25 cellular contexts compared by ENCODE assay signal in the genomic region with DNA sequence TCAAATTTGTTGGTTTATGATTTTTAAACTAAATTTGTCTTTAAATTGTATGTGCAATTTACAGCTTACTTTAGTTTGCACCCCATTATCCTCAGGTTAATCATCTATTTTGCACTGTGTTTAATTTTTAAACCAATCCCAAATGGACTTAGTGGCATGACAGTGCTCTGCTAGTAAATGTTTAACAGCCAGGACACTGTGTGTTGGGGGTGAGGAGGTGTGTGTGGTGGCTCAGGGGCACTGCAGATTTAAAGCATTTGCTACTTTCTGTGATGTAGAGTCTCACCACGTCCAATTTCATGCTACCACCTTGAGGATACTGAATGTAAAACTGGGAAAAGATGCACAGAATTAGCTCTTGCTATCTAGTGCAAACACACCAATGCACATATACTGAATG.
DNase-seq lines count a peak whose midpoint lies in the region; ATAC-seq and TF ChIP-seq lines count a peak whose summit lies in the region.
"Had no signal": no experiment of that assay in that cellular context is flagged by ENCODE, and none has a peak within 500 bp of the region (broad histone marks: within the 10 kb centered on the region; RNA-seq: fewer than 3 reads in every experiment).

No MANE protein-coding gene starts in this region.

- H3K27me3 ChIP-seq in Caco-2 (replicated peaks; ENCODE audit: control insufficient read depth, insufficient read depth, low read length) (no peaks in the 10 kb centered on the region), H7 (ENCODE audit: control insufficient read depth, insufficient read depth, low read length) (no peaks in the 10 kb centered on the region)
- H3K27me3 ChIP-seq: stomach, thyroid gland, vagina had no signal

- peak; percentile 39 for ATAC-seq in HG02759 (IDR thresholded peaks at IDR 0.05; ENCODE audit: unreplicated experiment)
- ATAC-seq in HG03280 (IDR thresholded peaks at IDR 0.05; ENCODE audit: unreplicated experiment) = no peak
- ATAC-seq in activated CD4-positive, alpha-beta T cell treated with anti-CD3 and anti-CD28 coated beads for 36 hours = no peak

- H3K27ac Mint-ChIP-seq in Caco-2 (ENCODE audit: unreplicated experiment) = no peak overlapping the region
- no peak overlapping the region for H3K27ac Mint-ChIP-seq in activated CD4-positive, alpha-beta T cell treated with anti-CD3 and anti-CD28 coated beads for 36 hours
- H3K27ac Mint-ChIP-seq: activated naive CD8-positive, alpha-beta T cell treated with anti-CD3 and anti-CD28 coated beads for 36 hours; CD14-positive monocyte; T-helper 2 cell treated with Interferon-gamma antibody and Interleukin-4, amounts not matched to agents 5 μg/mL and 100 μg/mL, for 36 hours had no signal

- intact Hi-C loops in Caco-2 (cut with micrococcal nuclease; ENCODE audit: unreplicated experiment) = no loop called here
- intact Hi-C loops in activated CD4-positive, alpha-beta T cell treated with anti-CD3 and anti-CD28 coated beads for 36 hours (cut with DNase I, micrococcal nuclease) = no loop called here

- H3K9me3 ChIP-seq in Caco-2 = no peaks in the 10 kb centered on the region
- H3K9me3 ChIP-seq: stomach, thyroid gland, vagina had no signal

- no peak for TF ChIP-seq CTCF in Caco-2 (IDR thresholded peaks at IDR 0.05; ENCODE audit: insufficient read depth in 1 of 2, low read depth in 1 of 2, low read length in 1 of 2, severe bottlenecking in 1 of 2, unreplicated experiment in 1 of 2)

- no peaks in the 10 kb centered on the region for H3K9me3 Mint-ChIP-seq in Caco-2 (ENCODE audit: unreplicated experiment)
- peaks cover 2% of the 10 kb centered on the region for H3K9me3 Mint-ChIP-seq in activated CD4-positive, alpha-beta T cell treated with anti-CD3 and anti-CD28 coated beads for 36 hours (ENCODE audit: low read depth)
- H3K9me3 Mint-ChIP-seq: activated naive CD8-positive, alpha-beta T cell treated with anti-CD3 and anti-CD28 coated beads for 36 hours had no signal

- DNase-seq in Caco-2 (peak; percentile 51 to 64), glomerular visceral epithelial cell (ENCODE audit: extremely low spot score) (peak; percentile 72), mucosa of gallbladder (ENCODE audit: low spot score) (peak; percentile 32), H7 (no peak), 8988T (no peak)
- no peak for DNase-seq in activated CD4-positive, alpha-beta T cell treated with anti-CD3 and anti-CD28 coated beads for 36 hours
- DNase-seq: activated effector memory CD4-positive, alpha-beta T cell treated with anti-CD3 and anti-CD28 coated beads, Interleukin-2, amount 50 U/mL, for 16 hours; activated naive CD8-positive, alpha-beta T cell treated with anti-CD3 and anti-CD28 coated beads for 36 hours; aorta; effector CD4-positive, alpha-beta T cell; glutamatergic neuron; GOT3; mesenchymal stem cell; NCI-H1694; NCI-H524 treated with DMSO at 0.1 percent for 48 hours; stimulated activated CD4-positive, alpha-beta T cell treated with anti-CD3 and anti-CD28 coated beads, Interleukin-2, amount 100 ng/mL, for 24 hours; stomach; thyroid gland had no signal

- H3K4me3 ChIP-seq in Caco-2 (ENCODE audit: low read depth, low read length) (no peak overlapping the region), H7 (ENCODE audit: insufficient read depth, low read depth, low read length) (no peak overlapping the region)
- H3K4me3 ChIP-seq: SK-N-MC, smooth muscle cell, stomach, thyroid gland, vagina had no signal

- CTCF ChIA-PET in Caco-2 (lab: Charles Lee) = interaction anchor here (0.6 kb wide), 1 partner anchor 958 kb away, joined by 4 read pairs; no protein-coding TSS in a partner anchor
- CTCF ChIA-PET in activated CD4-positive, alpha-beta T cell treated with anti-CD3 and anti-CD28 coated beads for 36 hours (lab: Charles Lee) = no interaction called here

- POLR2A ChIA-PET in Caco-2 (lab: Charles Lee) = no interaction called here
- POLR2A ChIA-PET in activated CD4-positive, alpha-beta T cell treated with anti-CD3 and anti-CD28 coated beads for 36 hours (lab: Charles Lee) = no interaction called here

- no TSS peak for BruUV-seq in Caco-2 (replicated peaks; lab: Mats Ljungman, UMichigan)

- H3K27me3 Mint-ChIP-seq in Caco-2 (ENCODE audit: insufficient read depth, unreplicated experiment) = no peaks in the 10 kb centered on the region
- H3K27me3 Mint-ChIP-seq in activated CD4-positive, alpha-beta T cell treated with anti-CD3 and anti-CD28 coated beads for 36 hours = no peaks in the 10 kb centered on the region
- H3K27me3 Mint-ChIP-seq: activated naive CD8-positive, alpha-beta T cell treated with anti-CD3 and anti-CD28 coated beads for 36 hours had no signal

- H3K4me1 Mint-ChIP-seq in Caco-2 (ENCODE audit: low read depth, unreplicated experiment) = peaks cover 5% of the 10 kb centered on the region
- no peaks in the 10 kb centered on the region for H3K4me1 Mint-ChIP-seq in activated CD4-positive, alpha-beta T cell treated with anti-CD3 and anti-CD28 coated beads for 36 hours
- H3K4me1 Mint-ChIP-seq: activated naive CD8-positive, alpha-beta T cell treated with anti-CD3 and anti-CD28 coated beads for 36 hours; CD14-positive monocyte had no signal

- no peaks in the 10 kb centered on the region for H3K36me3 Mint-ChIP-seq in Caco-2 (ENCODE audit: insufficient read depth, unreplicated experiment)
- no peaks in the 10 kb centered on the region for H3K36me3 Mint-ChIP-seq in activated CD4-positive, alpha-beta T cell treated with anti-CD3 and anti-CD28 coated beads for 36 hours (ENCODE audit: low read depth)
- H3K36me3 Mint-ChIP-seq: activated naive CD8-positive, alpha-beta T cell treated with anti-CD3 and anti-CD28 coated beads for 36 hours; CD14-positive monocyte had no signal

- H3K4me3 Mint-ChIP-seq in Caco-2 (ENCODE audit: unreplicated experiment) = no peak overlapping the region
- no peak overlapping the region for H3K4me3 Mint-ChIP-seq in activated CD4-positive, alpha-beta T cell treated with anti-CD3 and anti-CD28 coated beads for 36 hours
- H3K4me3 Mint-ChIP-seq: activated naive CD8-positive, alpha-beta T cell treated with anti-CD3 and anti-CD28 coated beads for 36 hours; CD14-positive monocyte; T-helper 2 cell treated with Interferon-gamma antibody and Interleukin-4, amounts not matched to agents 5 μg/mL and 100 μg/mL, for 36 hours had no signal

- peaks cover 10% of the 10 kb centered on the region for H3K4me1 ChIP-seq in Caco-2
- H3K4me1 ChIP-seq: stomach, thyroid gland, vagina had no signal

- H3K36me3 ChIP-seq in Caco-2 (ENCODE audit: control insufficient read depth, insufficient read depth, low read length) (no peaks in the 10 kb centered on the region), H7 (replicated peaks; ENCODE audit: control insufficient read depth, insufficient read depth, low read length) (no peaks in the 10 kb centered on the region)
- H3K36me3 ChIP-seq: stomach, thyroid gland, vagina had no signal

Comparison
In these comparisons a context has a peak if more than half of its experiments do, and no peak if none do; other contexts are left out.
1. DNase-seq: peak in Caco-2 (2 of 2), glomerular visceral epithelial cell (single experiment) and mucosa of gallbladder (single experiment); none in H7 (single experiment), activated CD4-positive, alpha-beta T cell treated with anti-CD3 and anti-CD28 coated beads for 36 hours (single experiment) and 8988T (single experiment).